Comparison of ENCODE assay signal across 10 cellular contexts in genomic region chr6:8059129-8059528, GRCh38. TPM values are rescaled to one million over a fixed set of nuclear protein-coding genes. Genes with fewer than 3 reads are reported as not detected.
DNase-seq lines count a peak whose midpoint lies in the region; ATAC-seq and TF ChIP-seq lines count a peak whose summit lies in the region.
"Had no signal": no experiment of that assay in that cellular context is flagged by ENCODE, and none has a peak within 500 bp of the region (broad histone marks: within the 10 kb centered on the region; RNA-seq: fewer than 3 reads in every experiment).

No MANE protein-coding gene starts in this region.

- POLR2A ChIA-PET in PC-3 (lab: Charles Lee; ENCODE audit: unreplicated experiment): no interaction called here

- H3K27me3 ChIP-seq in PC-3 (ENCODE audit: low read length): no peaks in the 10 kb centered on the region

- H3K27ac Mint-ChIP-seq in natural killer cell: no peak overlapping the region
- H3K27ac Mint-ChIP-seq in natural killer cell treated with Interleukin-12 subunit alpha and Interleukin-12 subunit beta and Interleukin-15 and Interleukin-18, amount 100 ng/mL, for 72 hours: no peak overlapping the region
- H3K27ac Mint-ChIP-seq: activated naive CD8-positive, alpha-beta T cell had no signal

- H3K4me1 ChIP-seq in PC-3 (ENCODE audit: insufficient read depth, low read length): peaks cover 13% of the 10 kb centered on the region

- H2AFZ ChIP-seq in PC-3 (ENCODE audit: low read length): no peak overlapping the region

- no peaks in the 10 kb centered on the region for H3K27me3 Mint-ChIP-seq in natural killer cell (ENCODE audit: low read depth in 2 of 2)
- H3K27me3 Mint-ChIP-seq in natural killer cell treated with Interleukin-12 subunit alpha and Interleukin-12 subunit beta and Interleukin-15 and Interleukin-18, amount 100 ng/mL, for 72 hours: no peaks in the 10 kb centered on the region
- H3K27me3 Mint-ChIP-seq: activated naive CD8-positive, alpha-beta T cell; memory B cell had no signal

- H3K4me3 ChIP-seq in PC-3 (ENCODE audit: low read length): no peak overlapping the region

- H3K4me3 Mint-ChIP-seq in natural killer cell: no peak overlapping the region
- no peak overlapping the region for H3K4me3 Mint-ChIP-seq in natural killer cell treated with Interleukin-12 subunit alpha and Interleukin-12 subunit beta and Interleukin-15 and Interleukin-18, amount 100 ng/mL, for 72 hours
- H3K4me3 Mint-ChIP-seq: activated naive CD8-positive, alpha-beta T cell; memory B cell had no signal

- no peak overlapping the region for H3K4me2 ChIP-seq in PC-3 (ENCODE audit: low read length)

- no peaks in the 10 kb centered on the region for H4K20me1 ChIP-seq in PC-3 (ENCODE audit: low read length)

- TF ChIP-seq CTCF in natural killer cell (IDR thresholded peaks at IDR 0.05): peak; percentile 30
- TF ChIP-seq CTCF in PC-3 (conservative IDR thresholded peaks at IDR 0.05; ENCODE audit: low read depth, low read length): peak; percentile 69

- DNase-seq in natural killer cell (no peak), PC-3 (peak; percentile 57), fibroblast of peridontal ligament (ENCODE audit: extremely low read depth) (peak; percentile 72), T-helper 9 cell (no peak)
- no peak for DNase-seq in natural killer cell treated with Interleukin-12 subunit alpha and Interleukin-12 subunit beta and Interleukin-15 and Interleukin-18, amount 100 ng/mL, for 72 hours (ENCODE audit: low spot score)

- no peaks in the 10 kb centered on the region for H3K36me3 Mint-ChIP-seq in natural killer cell
- peaks cover 9% of the 10 kb centered on the region for H3K36me3 Mint-ChIP-seq in natural killer cell treated with Interleukin-12 subunit alpha and Interleukin-12 subunit beta and Interleukin-15 and Interleukin-18, amount 100 ng/mL, for 72 hours

- BruUV-seq in PC-3 (replicated peaks; lab: Mats Ljungman, UMichigan): no TSS peak

- peaks cover 2% of the 10 kb centered on the region; the same call in 1 of the 2 replicates for H3K36me3 ChIP-seq in PC-3 (ENCODE audit: low read depth, low read length)

- no peaks in the 10 kb centered on the region for H3K9me3 ChIP-seq in PC-3 (ENCODE audit: low read length)

- no peaks in the 10 kb centered on the region for H3K9me3 Mint-ChIP-seq in natural killer cell
- H3K9me3 Mint-ChIP-seq in natural killer cell treated with Interleukin-12 subunit alpha and Interleukin-12 subunit beta and Interleukin-15 and Interleukin-18, amount 100 ng/mL, for 72 hours: no peaks in the 10 kb centered on the region
- H3K9me3 Mint-ChIP-seq: memory B cell had no signal

- no peaks in the 10 kb centered on the region for H3F3A ChIP-seq in PC-3 (ENCODE audit: low read length, unreplicated experiment)

- no peak overlapping the region for H3K9ac ChIP-seq in PC-3 (ENCODE audit: low read length)

- H3K79me2 ChIP-seq in PC-3 (ENCODE audit: low read length): peaks cover 10% of the 10 kb centered on the region; the same call in 1 of the 2 replicates

- ATAC-seq in natural killer cell (no peak), PC-3 (no peak), GM21619 (IDR thresholded peaks at IDR 0.05; ENCODE audit: unreplicated experiment) (no peak), HG02571 (IDR thresholded peaks at IDR 0.05; ENCODE audit: unreplicated experiment) (no peak), HG02938 (IDR thresholded peaks at IDR 0.05; ENCODE audit: unreplicated experiment) (no peak)
- no peak for ATAC-seq in natural killer cell treated with Interleukin-12 subunit alpha and Interleukin-12 subunit beta and Interleukin-15 and Interleukin-18, amount 100 ng/mL, for 72 hours

- no peaks in the 10 kb centered on the region for H3K9me2 ChIP-seq in PC-3 (replicated peaks; ENCODE audit: low read length)

- no peak overlapping the region for H3K27ac ChIP-seq in PC-3 (ENCODE audit: low read length)

- intact Hi-C loops in natural killer cell (cut with micrococcal nuclease) (loop anchor here (5.0 kb wide), 1 partner anchor 337 kb away; no protein-coding TSS in a partner anchor), PC-3 (cut with micrococcal nuclease) (loop anchor here (1.0 to 5.0 kb wide), 4 partner anchors 52 to 338 kb away; partner anchors contain the start of gene TXNDC5)

- peaks cover 7 to 27% of the 10 kb centered on the region in 2 donors for H3K4me1 Mint-ChIP-seq in natural killer cell
- H3K4me1 Mint-ChIP-seq in natural killer cell treated with Interleukin-12 subunit alpha and Interleukin-12 subunit beta and Interleukin-15 and Interleukin-18, amount 100 ng/mL, for 72 hours (ENCODE audit: low read depth in 2 of 2): peaks cover 4 to 6% of the 10 kb centered on the region in 2 donors

- CTCF ChIA-PET in PC-3 (lab: Charles Lee): interaction anchor here (0.6 to 1.0 kb wide), 6 partner anchors 56 to 336 kb away, joined by 3 to 6 read pairs (median 4); no protein-coding TSS in a partner anchor

RNA-seq across cellular contexts. Expression of gene BLOC1S5, which starts 5.1 kb away (rescaled TPM):
- total RNA-seq in natural killer cell (10 to 100 TPM; 11.2 to 15.9 (median 15.4) TPM), PC-3 (2014; rRNA removed) (5.8 and 9.1 TPM in 2 replicates)
- total RNA-seq in natural killer cell treated with Interleukin-12 subunit alpha and Interleukin-12 subunit beta and Interleukin-15 and Interleukin-18, amount 100 ng/mL, for 72 hours: 10 to 100 TPM; 12.2 to 15.8 TPM

RNA-seq across cellular contexts. Expression of gene EEF1E1, which starts 43.2 kb away (rescaled TPM):
- total RNA-seq in natural killer cell (10 to 100 TPM in 2 of 3 donors, 1 to 10 TPM in 1; 9.6 to 13.8 (median 10.2) TPM), PC-3 (2014; rRNA removed) (64.6 and 72.6 TPM in 2 replicates)
- 10 to 100 TPM; 35.9 to 38.2 TPM for total RNA-seq in natural killer cell treated with Interleukin-12 subunit alpha and Interleukin-12 subunit beta and Interleukin-15 and Interleukin-18, amount 100 ng/mL, for 72 hours

Comparison
In these comparisons a context has a peak if more than half of its experiments do, and no peak if none do; other contexts are left out.
1. DNase-seq: peak in PC-3 (single experiment) and fibroblast of peridontal ligament (single experiment); none in natural killer cell (single experiment), natural killer cell treated with Interleukin-12 subunit alpha and Interleukin-12 subunit beta and Interleukin-15 and Interleukin-18, amount 100 ng/mL, for 72 hours (single experiment) and T-helper 9 cell (single experiment).